ENCODE assay signal across 15 cellular contexts in genomic region chr2:23571066-23571465, GRCh38.
DNase-seq lines count a peak whose midpoint lies in the region; ATAC-seq and TF ChIP-seq lines count a peak whose summit lies in the region.
"Had no signal": no experiment of that assay in that cellular context is flagged by ENCODE, and none has a peak within 500 bp of the region (broad histone marks: within the 10 kb centered on the region; RNA-seq: fewer than 3 reads in every experiment).

No MANE protein-coding gene starts in this region.

- H3K36me3 ChIP-seq in breast epithelium (no peaks in the 10 kb centered on the region), mammary epithelial cell (ENCODE audit: insufficient read depth, low read length) (no peaks in the 10 kb centered on the region), muscle layer of duodenum (ENCODE audit: control insufficient read depth in 1 of 2, insufficient read depth in 2 of 2, low read length in 2 of 2) (no peaks in the 10 kb centered on the region), stomach smooth muscle (ENCODE audit: control insufficient read depth in 2 of 2, insufficient read depth in 2 of 2, low read length in 2 of 2) (no peaks in the 10 kb centered on the region), right lobe of liver (no peaks in the 10 kb centered on the region)

- CTCF ChIA-PET in mammary epithelial cell (lab: Charles Lee; ENCODE audit: low non-redundant PET): no interaction called here

- no peaks in the 10 kb centered on the region for H3K79me2 ChIP-seq in mammary epithelial cell (ENCODE audit: insufficient read depth, low read length)

- H3K9ac ChIP-seq in mammary epithelial cell (ENCODE audit: insufficient read depth, low read length) (no peak overlapping the region), stomach smooth muscle (ENCODE audit: low read length in 2 of 2) (no peak overlapping the region)

- H2AFZ ChIP-seq in mammary epithelial cell (ENCODE audit: low read depth, low read length): no peak overlapping the region

- no peaks in the 10 kb centered on the region for H4K20me1 ChIP-seq in mammary epithelial cell (ENCODE audit: insufficient read depth, low read length)

- TF ChIP-seq POLR2A in breast epithelium (IDR thresholded peaks at IDR 0.05) (no peak), right lobe of liver (IDR thresholded peaks at IDR 0.05) (no peak)

- dilution Hi-C loops in mammary epithelial cell (cut with HindIII; ENCODE audit: low sequenced_read_pairs): no loop called here

- H3K4me2 ChIP-seq in mammary epithelial cell (ENCODE audit: insufficient read depth, low read depth, low read length): no peak overlapping the region

- intact Hi-C loops in breast epithelium (cut with DNase I; ENCODE audit: low total_unique reads) (no loop called here), mammary epithelial cell (cut with micrococcal nuclease) (no loop called here), right lobe of liver (cut with DNase I) (no loop called here)

- H3K27me3 ChIP-seq in breast epithelium (no peaks in the 10 kb centered on the region), mammary epithelial cell (ENCODE audit: insufficient read depth, low read length) (no peaks in the 10 kb centered on the region), muscle layer of duodenum (ENCODE audit: low read depth, low read length) (no peaks in the 10 kb centered on the region), stomach smooth muscle (ENCODE audit: control insufficient read depth in 1 of 2, insufficient read depth in 2 of 2, low read length in 2 of 2) (no peaks in the 10 kb centered on the region), right lobe of liver (no peaks in the 10 kb centered on the region)

- H3K4me1 ChIP-seq in breast epithelium (peaks cover 0 to 4% of the 10 kb centered on the region in 2 donors), mammary epithelial cell (ENCODE audit: insufficient read depth, low read length) (no peaks in the 10 kb centered on the region), muscle layer of duodenum (ENCODE audit: control insufficient read depth in 1 of 2, insufficient read depth in 2 of 2, low read length in 2 of 2) (peaks cover 0 to 27% of the 10 kb centered on the region in 2 donors), stomach smooth muscle (ENCODE audit: control insufficient read depth, insufficient read depth, low read length) (peaks cover 37% of the 10 kb centered on the region), right lobe of liver (peaks cover 0 to 7% (median 0%) of the 10 kb centered on the region in 4 donors)

- DNase-seq in breast epithelium (ENCODE audit: low spot score in 2 of 2) (no peak), mammary epithelial cell (no peak), nucleus accumbens (lab: John Stamatoyannopoulos, UW) (no peak), right lobe of liver (no peak)
- DNase-seq: CD8-positive, alpha-beta T cell; COR-L47; DND-41; GDM1; GOT3; H9 had no signal

- TF ChIP-seq CTCF in breast epithelium (IDR thresholded peaks at IDR 0.05): no peak
- TF ChIP-seq CTCF in mammary epithelial cell (conservative IDR thresholded peaks at IDR 0.05 in 1 of 2, IDR thresholded peaks at IDR 0.05 in 1 of 2; ENCODE audit: extremely low read depth in 1 of 2, insufficient read depth in 1 of 2, low read depth in 1 of 2, low read length in 2 of 2): no peak
- TF ChIP-seq CTCF in right lobe of liver (IDR thresholded peaks at IDR 0.05): no peak

- ATAC-seq in GM18867 (IDR thresholded peaks at IDR 0.05; ENCODE audit: unreplicated experiment) (no peak), right lobe of liver (no peak)
- ATAC-seq: CD8-positive, alpha-beta T cell; HepG2 had no signal

- no TSS peak for BruUV-seq in mammary epithelial cell (replicated peaks; lab: Mats Ljungman, UMichigan)

- no peaks in the 10 kb centered on the region for H3K9me3 ChIP-seq in breast epithelium
- no peaks in the 10 kb centered on the region for H3K9me3 ChIP-seq in mammary epithelial cell (replicated peaks; ENCODE audit: insufficient read depth, low read length)
- no peaks in the 10 kb centered on the region for H3K9me3 ChIP-seq in muscle layer of duodenum (ENCODE audit: control insufficient read depth in 1 of 2, low read length in 2 of 2)
- no peaks in the 10 kb centered on the region for H3K9me3 ChIP-seq in stomach smooth muscle (ENCODE audit: control insufficient read depth in 2 of 2, low read length in 2 of 2)
- H3K9me3 ChIP-seq in right lobe of liver: no peaks in the 10 kb centered on the region

- H3K4me3 ChIP-seq in breast epithelium: no peak overlapping the region
- no peak overlapping the region for H3K4me3 ChIP-seq in mammary epithelial cell (replicated peaks in 1 of 3; ENCODE audit: insufficient read depth in 1 of 3, low read depth in 2 of 3, low read length in 3 of 3)
- H3K4me3 ChIP-seq in muscle layer of duodenum (ENCODE audit: low read depth in 1 of 2, low read length in 2 of 2): no peak overlapping the region
- H3K4me3 ChIP-seq in stomach smooth muscle (ENCODE audit: low read length in 2 of 2): no peak overlapping the region
- no peak overlapping the region for H3K4me3 ChIP-seq in right lobe of liver

- in situ Hi-C loops in mammary epithelial cell (cut with MboI; ENCODE audit: low sequenced_read_pairs in 2 of 2): no loop called here

- H3K27ac ChIP-seq in breast epithelium: peak overlapping the region; percentile 55 to 66
- no peak overlapping the region for H3K27ac ChIP-seq in mammary epithelial cell (ENCODE audit: insufficient read depth, low read depth, low read length)
- peak overlapping the region; percentile 14 for H3K27ac ChIP-seq in muscle layer of duodenum (ENCODE audit: low read length)
- H3K27ac ChIP-seq in stomach smooth muscle (ENCODE audit: low read length): peak overlapping the region; percentile 49
- H3K27ac ChIP-seq in right lobe of liver: no peak overlapping the region
- H3K27ac ChIP-seq: 22Rv1 had no signal

- WGBS in mammary epithelial cell (ENCODE audit: low coverage, missing lambda C conversion rate): 71% methylated on average over 6 of the region's 6 CpGs
- WGBS in right lobe of liver (ENCODE audit: insufficient coverage, low coverage, low lambda C conversion rate, missing lambda C conversion rate): 65% methylated on average over 4 of the region's 6 CpGs

Comparison
In these comparisons a context has a peak if more than half of its experiments do, and no peak if none do; other contexts are left out.
1. H3K27ac ChIP-seq: peak in breast epithelium (2 of 2), muscle layer of duodenum (single experiment) and stomach smooth muscle (single experiment); none in mammary epithelial cell (single experiment) and right lobe of liver (0 of 3).